8 cellular contexts compared by ENCODE assay signal in the genomic region with DNA sequence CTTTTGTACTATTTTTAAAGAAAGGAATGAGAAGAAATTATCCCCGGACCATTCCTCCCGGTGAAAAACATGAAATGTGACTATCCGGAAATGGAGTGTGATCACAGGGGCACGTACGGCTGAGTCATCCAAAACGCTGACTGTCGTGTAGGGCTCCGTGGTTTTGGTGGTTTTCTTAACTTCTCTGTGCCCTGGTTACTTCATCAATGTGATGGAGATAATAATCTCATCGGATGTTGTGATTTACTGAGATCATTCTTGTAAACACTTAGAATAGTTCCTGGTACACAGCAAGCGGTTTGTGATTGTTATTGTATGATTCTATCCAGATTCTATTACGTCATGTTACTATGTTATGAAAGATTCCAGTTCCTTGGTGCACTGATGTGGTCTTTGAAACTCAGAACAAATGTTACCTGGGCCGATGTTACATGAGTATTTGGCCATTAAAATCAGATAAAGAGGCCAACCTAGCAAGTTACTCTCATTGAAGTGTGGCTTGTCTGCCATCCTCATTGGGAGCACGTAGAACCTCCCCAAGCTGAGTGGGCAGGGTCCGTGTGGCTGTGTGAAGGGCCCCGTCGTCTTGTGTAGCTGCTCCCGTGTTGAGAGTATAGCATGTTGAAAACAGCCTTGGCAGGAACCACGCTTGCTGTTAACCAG.
DNase-seq lines count a peak whose midpoint lies in the region; ATAC-seq and TF ChIP-seq lines count a peak whose summit lies in the region.

No MANE protein-coding gene starts in this region.

- in situ Hi-C loops in GM13977 (cut with MboI; ENCODE audit: low pct_unique_long_range_greater_than_20kb, low sequenced_read_pairs, unreplicated experiment) = no loop called here

- no peak for TF ChIP-seq CTCF in GM13977 (IDR thresholded peaks at IDR 0.05; ENCODE audit: extremely low read depth, insufficient read depth, missing control alignments)

- ATAC-seq in HG02884 (IDR thresholded peaks at IDR 0.05; ENCODE audit: unreplicated experiment) (peak; percentile 93), HG02970 (IDR thresholded peaks at IDR 0.05; ENCODE audit: low FRiP score, unreplicated experiment) (no peak)

- DNase-seq in GM13977 (ENCODE audit: low spot score) (peak; percentile 66), hepatic stellate cell (ENCODE audit: low spot score) (peak; percentile 41), germinal center (ENCODE audit: low spot score) (no peak)
- DNase-seq in activated T-cell treated with anti-CD3 and anti-CD28 coated beads, Interleukin-2, amount 50 U/mL, for 48 hours = peak; percentile 67 to 75
- peak; percentile 49 to 69 for DNase-seq in stimulated activated CD8-positive, alpha-beta memory T cell treated with anti-CD3 and anti-CD28 coated beads, Interleukin-15, amount 100 ng/mL, for 4 hours (ENCODE audit: low read depth in 2 of 2)

TF ChIP-seq in PFSK-1, 5 proteins besides CTCF, POLR2A, EP300 and RAD21:
- TF ChIP-seq, protein P1, sequence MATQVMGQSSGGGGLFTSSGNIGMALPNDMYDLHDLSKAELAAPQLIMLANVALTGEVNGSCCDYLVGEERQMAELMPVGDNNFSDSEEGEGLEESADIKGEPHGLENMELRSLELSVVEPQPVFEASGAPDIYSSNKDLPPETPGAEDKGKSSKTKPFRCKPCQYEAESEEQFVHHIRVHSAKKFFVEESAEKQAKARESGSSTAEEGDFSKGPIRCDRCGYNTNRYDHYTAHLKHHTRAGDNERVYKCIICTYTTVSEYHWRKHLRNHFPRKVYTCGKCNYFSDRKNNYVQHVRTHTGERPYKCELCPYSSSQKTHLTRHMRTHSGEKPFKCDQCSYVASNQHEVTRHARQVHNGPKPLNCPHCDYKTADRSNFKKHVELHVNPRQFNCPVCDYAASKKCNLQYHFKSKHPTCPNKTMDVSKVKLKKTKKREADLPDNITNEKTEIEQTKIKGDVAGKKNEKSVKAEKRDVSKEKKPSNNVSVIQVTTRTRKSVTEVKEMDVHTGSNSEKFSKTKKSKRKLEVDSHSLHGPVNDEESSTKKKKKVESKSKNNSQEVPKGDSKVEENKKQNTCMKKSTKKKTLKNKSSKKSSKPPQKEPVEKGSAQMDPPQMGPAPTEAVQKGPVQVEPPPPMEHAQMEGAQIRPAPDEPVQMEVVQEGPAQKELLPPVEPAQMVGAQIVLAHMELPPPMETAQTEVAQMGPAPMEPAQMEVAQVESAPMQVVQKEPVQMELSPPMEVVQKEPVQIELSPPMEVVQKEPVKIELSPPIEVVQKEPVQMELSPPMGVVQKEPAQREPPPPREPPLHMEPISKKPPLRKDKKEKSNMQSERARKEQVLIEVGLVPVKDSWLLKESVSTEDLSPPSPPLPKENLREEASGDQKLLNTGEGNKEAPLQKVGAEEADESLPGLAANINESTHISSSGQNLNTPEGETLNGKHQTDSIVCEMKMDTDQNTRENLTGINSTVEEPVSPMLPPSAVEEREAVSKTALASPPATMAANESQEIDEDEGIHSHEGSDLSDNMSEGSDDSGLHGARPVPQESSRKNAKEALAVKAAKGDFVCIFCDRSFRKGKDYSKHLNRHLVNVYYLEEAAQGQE (IDR thresholded peaks at IDR 0.05; ENCODE audit: insufficient read depth in 1 of 2, low read depth in 2 of 2, low read length in 2 of 2) = no peak
- TF ChIP-seq SIN3A (IDR thresholded peaks at IDR 0.05; ENCODE audit: borderline replicate concordance, insufficient read depth, low read length) = no peak
- no peak for TF ChIP-seq TAF1 (IDR thresholded peaks at IDR 0.05; ENCODE audit: borderline replicate concordance, insufficient read depth, low read length)
- TF ChIP-seq FOXP2 (optimal IDR thresholded peaks at IDR 0.05; ENCODE audit: borderline replicate concordance, extremely low read depth, extremely low read length, insufficient read depth) = peak; percentile 16
- TF ChIP-seq POLR2AphosphoS5 (IDR thresholded peaks at IDR 0.05; ENCODE audit: low read depth, low read length) = no peak
